Comparison of ENCODE assay signal across 9 cellular contexts in the genomic region with DNA sequence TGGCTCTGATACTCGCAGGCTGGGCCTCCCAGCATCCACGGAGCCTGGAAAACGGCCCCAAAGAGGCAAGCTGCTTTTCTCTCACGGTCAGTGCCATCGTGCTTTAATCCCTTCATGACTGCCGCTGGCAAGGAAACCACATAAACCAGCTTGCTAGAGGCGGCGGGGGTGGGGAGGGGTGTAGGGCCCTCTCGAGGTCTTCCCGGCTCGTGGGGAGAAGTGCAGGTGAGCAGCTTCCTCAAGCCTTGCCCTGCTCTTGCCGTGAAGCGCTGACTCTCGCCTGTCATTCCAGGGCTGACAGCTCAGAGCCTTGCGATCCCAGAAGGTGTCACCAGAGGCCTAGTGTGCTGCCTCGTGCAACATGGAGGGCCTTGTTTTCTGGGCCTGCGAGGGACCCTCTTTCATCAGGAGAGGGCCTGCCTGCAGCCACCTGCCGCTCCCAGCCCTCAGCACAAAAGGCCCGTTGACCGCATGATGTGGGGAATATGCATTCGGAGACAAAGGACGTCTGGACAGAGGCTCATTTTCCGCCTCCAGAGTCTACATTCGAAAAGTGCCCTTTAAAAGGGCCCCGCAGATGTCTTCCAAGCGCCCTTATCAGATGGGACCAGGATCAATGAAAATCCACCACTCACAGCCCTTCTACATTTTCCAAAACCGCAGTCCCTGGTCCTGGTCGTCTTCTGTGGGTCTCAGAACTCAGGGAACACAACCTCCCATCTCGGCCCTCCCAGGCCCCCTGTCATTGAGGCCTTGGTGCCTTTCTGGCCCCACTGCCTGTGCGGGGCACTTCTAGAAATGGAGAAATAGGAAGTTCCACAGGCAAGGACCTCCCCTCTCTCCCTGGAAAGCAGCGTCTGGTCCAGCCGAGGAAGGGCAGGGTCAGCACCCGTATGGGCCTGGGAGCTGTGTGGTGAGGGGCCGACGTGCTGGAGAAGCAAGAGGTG. TPM values are rescaled to one million over a fixed set of nuclear protein-coding genes. Genes with fewer than 3 reads are reported as not detected.
DNase-seq lines count a peak whose midpoint lies in the region; ATAC-seq, FAIRE-seq and TF ChIP-seq lines count a peak whose summit lies in the region.
"Had no signal": no experiment of that assay in that cellular context is flagged by ENCODE, and none has a peak within 500 bp of the region (broad histone marks: within the 10 kb centered on the region; RNA-seq: fewer than 3 reads in every experiment).

No MANE protein-coding gene starts in this region.

- TF ChIP-seq POLR2A in GM12878 (IDR thresholded peaks at IDR 0.05; ENCODE audit: low read depth, low read length), result no peak

- H3K4me3 Mint-ChIP-seq in HFFc6, result no peak overlapping the region

- no peak overlapping the region for H3K4me3 ChIP-seq in GM12878
- no peak overlapping the region for H3K4me3 ChIP-seq in skin epidermis
- H3K4me3 ChIP-seq: SK-N-MC had no signal

- RAD21 ChIA-PET in GM12878 (lab: Charles Lee; ENCODE audit: unreplicated experiment), result no interaction called here

- no peaks in the 10 kb centered on the region for H3K36me3 ChIP-seq in GM12878 (ENCODE audit: control insufficient read depth in 2 of 2, insufficient read depth in 2 of 2, low read length in 1 of 2)

- H3K4me2 ChIP-seq in GM12878 (ENCODE audit: control insufficient read depth, insufficient read depth), result no peak overlapping the region

- no peaks in the 10 kb centered on the region; the same call in 1 of the 2 replicates for H3K4me1 ChIP-seq in GM12878 (ENCODE audit: control insufficient read depth, insufficient read depth, low read length)

- TF ChIP-seq EP300 in GM12878 (IDR thresholded peaks at IDR 0.05; ENCODE audit: borderline replicate concordance in 1 of 2, control insufficient read depth in 1 of 2, low read depth in 2 of 2, low read length in 2 of 2), result no peak

- BruUV-seq in GM12878 (replicated peaks; lab: Mats Ljungman, UMichigan), result no TSS peak

- TF ChIP-seq RAD21 in GM12878 (IDR thresholded peaks at IDR 0.05; ENCODE audit: insufficient read depth, low read depth, low read length), result no peak

- CTCF ChIA-PET in GM12878 (lab: Yijun Ruan, JAX), result interaction anchor here (0.8 to 1.6 kb wide), 4 partner anchors 8 to 36 kb away, joined by 3 to 4 read pairs (median 3); no protein-coding TSS in a partner anchor

- H4K20me1 ChIP-seq in GM12878 (ENCODE audit: control insufficient read depth, insufficient read depth), result no peaks in the 10 kb centered on the region

- H3K27me3 ChIP-seq in GM12878 (replicated peaks in 1 of 2; ENCODE audit: control insufficient read depth in 2 of 2, insufficient read depth in 2 of 2, low read length in 1 of 2), result no peaks in the 10 kb centered on the region

- H3K36me3 Mint-ChIP-seq in HFFc6 (ENCODE audit: low read depth), result peaks cover 15% of the 10 kb centered on the region; the same call in 1 of the 2 replicates

- WGBS in GM12878 (ENCODE audit: insufficient coverage, insufficient replicate concordance, low lambda C conversion rate, missing lambda C conversion rate), result 37% methylated on average over 35 of the region's 35 CpGs

- H3K27ac Mint-ChIP-seq in HFFc6, result peak overlapping the region; percentile 42

- POLR2A ChIA-PET in GM12878 (lab: Charles Lee), result no interaction called here

- DNase-seq in HFFc6 (no peak), GM12878 (ENCODE audit: low read depth, low spot score) (no peak), hypothalamus (lab: John Stamatoyannopoulos, UW) (peak in 33 of 51 donors; percentile 15 to 80 (median 53)), HCEC 1CT (no peak)

- SMC1A ChIA-PET in GM12878 (lab: Charles Lee; ENCODE audit: uncharacterized antibody, unreplicated experiment), result no interaction called here

- H2AFZ ChIP-seq in GM12878 (ENCODE audit: control insufficient read depth, low read depth, low read length), result no peak overlapping the region

- in situ Hi-C loops in GM12878 (cut with MboI), result no loop called here

- no peak for FAIRE-seq in GM12878 (lab: Jason Lieb, UNC)

- H3K4me1 Mint-ChIP-seq in HFFc6 (ENCODE audit: low read depth), result peaks cover 19% of the 10 kb centered on the region; the same call in 1 of the 2 replicates

- peaks cover 13% of the 10 kb centered on the region for H3K27me3 Mint-ChIP-seq in HFFc6 (ENCODE audit: insufficient read depth)

- TF ChIP-seq CTCF in HFFc6 (IDR thresholded peaks at IDR 0.05), result no peak
- 0 out of 6 replicates have a peak, but pooled peaks of 1 of the 3 experiments have one; percentile 6 for TF ChIP-seq CTCF in GM12878 (IDR thresholded peaks at IDR 0.05 in 2 of 3, conservative IDR thresholded peaks at IDR 0.05 in 1 of 3; ENCODE audit: control insufficient read depth in 2 of 3, extremely low read depth in 1 of 3, insufficient read depth in 1 of 3, low read depth in 3 of 3, low read length in 3 of 3)

- H3K9me3 Mint-ChIP-seq in HFFc6, result no peaks in the 10 kb centered on the region

- ATAC-seq in GM12878 (peak; percentile 25; the same call in 2 of the 3 replicates), HG02763 (IDR thresholded peaks at IDR 0.05; ENCODE audit: unreplicated experiment) (no peak), HG03354 (IDR thresholded peaks at IDR 0.05; ENCODE audit: poor library complexity, severe bottlenecking, unreplicated experiment) (no peak), HG02884 (IDR thresholded peaks at IDR 0.05; ENCODE audit: unreplicated experiment) (no peak)

- H3K9ac ChIP-seq in GM12878 (ENCODE audit: control insufficient read depth, insufficient read depth, low read length), result no peak overlapping the region

- no peak overlapping the region for H3K27ac ChIP-seq in GM12878 (ENCODE audit: control insufficient read depth, insufficient read depth)
- peak overlapping the region in 13 of 21 experiments; percentile 5 to 82 (median 47) for H3K27ac ChIP-seq in skin epidermis
- H3K27ac ChIP-seq: SK-N-MC had no signal

- no peaks in the 10 kb centered on the region for H3K9me3 ChIP-seq in GM12878 (replicated peaks; ENCODE audit: control insufficient read depth, insufficient read depth, low read length)

- H3K79me2 ChIP-seq in GM12878 (ENCODE audit: control insufficient read depth, insufficient read depth, low read length), result no peaks in the 10 kb centered on the region

- intact Hi-C loops in GM12878 (cut with micrococcal nuclease; ENCODE audit: unreplicated experiment), result no loop called here

TF ChIP-seq in GM12878, 131 proteins besides CTCF, POLR2A, EP300 and RAD21:
- TF ChIP-seq E2F4 (IDR thresholded peaks at IDR 0.05; ENCODE audit: low read depth, low read length) (no peak), IRF4 (IDR thresholded peaks at IDR 0.05; ENCODE audit: low read depth, low read length) (no peak), TAF1 (IDR thresholded peaks at IDR 0.05; ENCODE audit: borderline replicate concordance, low read depth, low read length) (no peak), HDGF (IDR thresholded peaks at IDR 0.05) (no peak)

RNA-seq across cellular contexts. Expression of gene ZRANB1, which starts 58.7 kb away (rescaled TPM):
- 10 to 100 TPM; 11.8 to 13.6 (median 12.6) TPM for total RNA-seq in HFFc6 (2021; fragmentation: NEBNext Ultra II Directional; extraction: Animal tissue kit (Norgen Biotek cat#: 25700))
- total RNA-seq in GM12878 (2013; cell fraction: nucleolus; rRNA removed), result 28.5 and 30.5 TPM in 2 replicates
- 8.2 and 9.4 TPM in 2 replicates for total RNA-seq in GM12878 (2014; rRNA removed)
- 11.8 and 11.9 TPM in 2 replicates for total RNA-seq in GM12878 (2014; rRNA removed; fragmentation: Illumina TruSeq; extraction: Trizol)
- 8.2 and 8.4 TPM in 2 replicates for total RNA-seq in GM12878 (2021)
- 6.2 TPM for polyA plus RNA-seq in GM12878 (2011; ENCODE audit: low read depth)
- 8.9 and 10.7 TPM in 2 replicates for polyA plus RNA-seq in GM12878 (2011; rRNA removed)
- polyA plus RNA-seq in GM12878 (2011; cell fraction: cytosol; rRNA removed), result 3.8 and 5.2 TPM in 2 replicates
- 4.4 and 5.0 TPM in 2 replicates for polyA plus RNA-seq in GM12878 (2011; cell fraction: nucleus; rRNA removed)
- 7.1 and 8.8 TPM in 2 replicates for polyA plus RNA-seq in GM12878 (2012)
- 8.1 and 10.1 TPM in 2 replicates for polyA plus RNA-seq in GM12878 (2014; fragmentation: Illumina TruSeq; extraction: Trizol)
- polyA plus RNA-seq in GM12878 (2014; fragmentation: Nextera tagmentation; extraction: Ambion mirVana), result 1 to 10 TPM; 2.2 to 2.8 TPM
- 4.4 and 4.5 TPM in 2 replicates for polyA plus RNA-seq in GM12878 (2014; rRNA removed)
- polyA plus RNA-seq in GM12878 (2016; fragmentation: Nextera tagmentation; extraction: Ambion mirVana), result 1 to 10 TPM; 1.7 to 4.4 TPM
- polyA minus RNA-seq in GM12878 (2011; rRNA and poly(A)+ RNA removed), result 15.9 and 20.8 TPM in 2 replicates
- polyA minus RNA-seq in GM12878 (2011; cell fraction: cytosol; rRNA and poly(A)+ RNA removed), result 7.4 and 7.6 TPM in 2 replicates
- 5.9 and 7.7 TPM in 2 replicates for polyA minus RNA-seq in GM12878 (2011; cell fraction: nucleus; rRNA and poly(A)+ RNA removed)

Comparison
In these comparisons a context has a peak if more than half of its experiments do, and no peak if none do; other contexts are left out.
1. DNase-seq: peak in hypothalamus (33 of 51); none in HFFc6 (single experiment), GM12878 (single experiment) and HCEC 1CT (single experiment).